Comparison of ENCODE assay signal across 1 cellular context in the genomic region with DNA sequence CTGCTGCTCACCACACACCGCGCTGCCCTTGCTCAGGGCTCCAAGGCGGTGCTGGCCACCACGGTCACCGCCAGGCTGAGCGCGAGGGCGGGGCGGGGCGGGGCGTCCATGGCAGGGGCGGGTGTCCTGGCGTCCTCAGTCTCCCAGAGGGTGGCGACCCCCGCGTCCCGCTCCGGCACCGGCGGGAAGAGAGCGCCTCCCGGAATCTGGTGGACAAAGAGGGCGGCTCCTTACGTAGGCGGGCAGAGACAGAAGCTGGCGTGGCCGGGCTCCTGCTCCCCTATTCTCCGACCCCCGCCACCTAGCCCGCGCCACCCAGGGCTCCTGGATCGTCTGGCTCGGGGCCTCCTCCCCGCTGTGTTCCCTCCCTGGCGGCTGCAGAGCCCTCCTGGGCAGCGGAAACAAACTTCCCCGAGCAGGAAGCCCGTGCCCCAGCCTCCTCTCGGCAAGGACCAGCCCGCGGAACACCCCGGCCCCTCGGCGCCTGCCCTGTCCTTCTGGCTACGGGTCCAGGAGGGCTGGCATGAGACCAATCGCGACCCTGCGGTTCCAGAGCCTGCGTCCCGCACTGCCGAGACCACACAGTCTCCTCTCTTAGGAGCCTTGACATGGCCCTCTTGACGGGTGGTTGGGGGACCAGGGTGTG.
TF ChIP-seq lines count a peak whose summit lies in the region.

No MANE protein-coding gene starts in this region.

TF ChIP-seq in HEK293, 187 proteins besides CTCF, POLR2A, EP300 and RAD21 (continued from another document and continues in another):
- TF ChIP-seq, protein P1, sequence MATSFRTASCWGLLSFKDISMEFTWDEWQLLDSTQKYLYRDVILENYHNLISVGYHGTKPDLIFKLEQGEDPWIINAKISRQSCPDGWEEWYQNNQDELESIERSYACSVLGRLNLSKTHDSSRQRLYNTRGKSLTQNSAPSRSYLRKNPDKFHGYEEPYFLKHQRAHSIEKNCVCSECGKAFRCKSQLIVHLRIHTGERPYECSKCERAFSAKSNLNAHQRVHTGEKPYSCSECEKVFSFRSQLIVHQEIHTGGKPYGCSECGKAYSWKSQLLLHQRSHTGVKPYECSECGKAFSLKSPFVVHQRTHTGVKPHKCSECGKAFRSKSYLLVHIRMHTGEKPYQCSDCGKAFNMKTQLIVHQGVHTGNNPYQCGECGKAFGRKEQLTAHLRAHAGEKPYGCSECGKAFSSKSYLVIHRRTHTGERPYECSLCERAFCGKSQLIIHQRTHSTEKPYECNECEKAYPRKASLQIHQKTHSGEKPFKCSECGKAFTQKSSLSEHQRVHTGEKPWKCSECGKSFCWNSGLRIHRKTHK (tag by site-specific recombination; IDR thresholded peaks at IDR 0.05), result no peak
- no peak for TF ChIP-seq ZNF501 (tag by site-specific recombination; IDR thresholded peaks at IDR 0.05)
- no peak for TF ChIP-seq ZNF148 (tag by site-specific recombination; IDR thresholded peaks at IDR 0.05; ENCODE audit: borderline replicate concordance)
- peak; percentile 47 for TF ChIP-seq EGR2 (tag by site-specific recombination; IDR thresholded peaks at IDR 0.05; ENCODE audit: low read depth)
- TF ChIP-seq, protein P2, sequence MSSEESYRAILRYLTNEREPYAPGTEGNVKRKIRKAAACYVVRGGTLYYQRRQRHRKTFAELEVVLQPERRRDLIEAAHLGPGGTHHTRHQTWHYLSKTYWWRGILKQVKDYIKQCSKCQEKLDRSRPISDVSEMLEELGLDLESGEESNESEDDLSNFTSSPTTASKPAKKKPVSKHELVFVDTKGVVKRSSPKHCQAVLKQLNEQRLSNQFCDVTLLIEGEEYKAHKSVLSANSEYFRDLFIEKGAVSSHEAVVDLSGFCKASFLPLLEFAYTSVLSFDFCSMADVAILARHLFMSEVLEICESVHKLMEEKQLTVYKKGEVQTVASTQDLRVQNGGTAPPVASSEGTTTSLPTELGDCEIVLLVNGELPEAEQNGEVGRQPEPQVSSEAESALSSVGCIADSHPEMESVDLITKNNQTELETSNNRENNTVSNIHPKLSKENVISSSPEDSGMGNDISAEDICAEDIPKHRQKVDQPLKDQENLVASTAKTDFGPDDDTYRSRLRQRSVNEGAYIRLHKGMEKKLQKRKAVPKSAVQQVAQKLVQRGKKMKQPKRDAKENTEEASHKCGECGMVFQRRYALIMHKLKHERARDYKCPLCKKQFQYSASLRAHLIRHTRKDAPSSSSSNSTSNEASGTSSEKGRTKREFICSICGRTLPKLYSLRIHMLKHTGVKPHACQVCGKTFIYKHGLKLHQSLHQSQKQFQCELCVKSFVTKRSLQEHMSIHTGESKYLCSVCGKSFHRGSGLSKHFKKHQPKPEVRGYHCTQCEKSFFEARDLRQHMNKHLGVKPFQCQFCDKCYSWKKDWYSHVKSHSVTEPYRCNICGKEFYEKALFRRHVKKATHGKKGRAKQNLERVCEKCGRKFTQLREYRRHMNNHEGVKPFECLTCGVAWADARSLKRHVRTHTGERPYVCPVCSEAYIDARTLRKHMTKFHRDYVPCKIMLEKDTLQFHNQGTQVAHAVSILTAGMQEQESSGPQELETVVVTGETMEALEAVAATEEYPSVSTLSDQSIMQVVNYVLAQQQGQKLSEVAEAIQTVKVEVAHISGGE (tag by site-specific recombination; conservative IDR thresholded peaks at IDR 0.05; ENCODE audit: low read depth), result peak; percentile 50
- TF ChIP-seq ZNF157 (tag by site-specific recombination; IDR thresholded peaks at IDR 0.05), result no peak
- peak; percentile 55; the same call in 1 of the 2 replicates for TF ChIP-seq ZBTB20 (tag by site-specific recombination; IDR thresholded peaks at IDR 0.05)
- no peak for TF ChIP-seq ZNF18 (tag by site-specific recombination; IDR thresholded peaks at IDR 0.05)
- no peak for TF ChIP-seq ZNF692 (tag by site-specific recombination; IDR thresholded peaks at IDR 0.05)
- no peak for TF ChIP-seq YY1 (tag by site-specific recombination; IDR thresholded peaks at IDR 0.05)
- peak; percentile 44; the same call in 1 of the 2 replicates for TF ChIP-seq ZBTB48 (tag by site-specific recombination; IDR thresholded peaks at IDR 0.05)
- no peak for TF ChIP-seq ZNF626 (tag by site-specific recombination; IDR thresholded peaks at IDR 0.05)
- TF ChIP-seq KLF16 (tag by site-specific recombination; IDR thresholded peaks at IDR 0.05), result no peak
- no peak for TF ChIP-seq ZNF169 (tag by site-specific recombination; IDR thresholded peaks at IDR 0.05)
- TF ChIP-seq ZNF146 (tag by site-specific recombination; IDR thresholded peaks at IDR 0.05), result no peak
- TF ChIP-seq ZNF366 (tag by site-specific recombination; conservative IDR thresholded peaks at IDR 0.05), result no peak
- TF ChIP-seq, protein P3, sequence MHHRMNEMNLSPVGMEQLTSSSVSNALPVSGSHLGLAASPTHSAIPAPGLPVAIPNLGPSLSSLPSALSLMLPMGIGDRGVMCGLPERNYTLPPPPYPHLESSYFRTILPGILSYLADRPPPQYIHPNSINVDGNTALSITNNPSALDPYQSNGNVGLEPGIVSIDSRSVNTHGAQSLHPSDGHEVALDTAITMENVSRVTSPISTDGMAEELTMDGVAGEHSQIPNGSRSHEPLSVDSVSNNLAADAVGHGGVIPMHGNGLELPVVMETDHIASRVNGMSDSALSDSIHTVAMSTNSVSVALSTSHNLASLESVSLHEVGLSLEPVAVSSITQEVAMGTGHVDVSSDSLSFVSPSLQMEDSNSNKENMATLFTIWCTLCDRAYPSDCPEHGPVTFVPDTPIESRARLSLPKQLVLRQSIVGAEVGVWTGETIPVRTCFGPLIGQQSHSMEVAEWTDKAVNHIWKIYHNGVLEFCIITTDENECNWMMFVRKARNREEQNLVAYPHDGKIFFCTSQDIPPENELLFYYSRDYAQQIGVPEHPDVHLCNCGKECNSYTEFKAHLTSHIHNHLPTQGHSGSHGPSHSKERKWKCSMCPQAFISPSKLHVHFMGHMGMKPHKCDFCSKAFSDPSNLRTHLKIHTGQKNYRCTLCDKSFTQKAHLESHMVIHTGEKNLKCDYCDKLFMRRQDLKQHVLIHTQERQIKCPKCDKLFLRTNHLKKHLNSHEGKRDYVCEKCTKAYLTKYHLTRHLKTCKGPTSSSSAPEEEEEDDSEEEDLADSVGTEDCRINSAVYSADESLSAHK (tag by site-specific recombination; IDR thresholded peaks at IDR 0.05), result no peak
- TF ChIP-seq ZNF280C (tag by site-specific recombination; IDR thresholded peaks at IDR 0.05), result no peak
- TF ChIP-seq ZNF274 (IDR thresholded peaks at IDR 0.05; ENCODE audit: low read length), result no peak
- no peak for TF ChIP-seq ZNF274 (tag by site-specific recombination; IDR thresholded peaks at IDR 0.05; ENCODE audit: borderline replicate concordance)
- no peak for TF ChIP-seq ZFP41 (tag by site-specific recombination; IDR thresholded peaks at IDR 0.05; ENCODE audit: borderline replicate concordance)
- TF ChIP-seq ZNF174 (tag by site-specific recombination; IDR thresholded peaks at IDR 0.05), result no peak
- TF ChIP-seq ZNF112 (tag by site-specific recombination; IDR thresholded peaks at IDR 0.05), result no peak
- no peak for TF ChIP-seq ZXDB (tag by site-specific recombination; IDR thresholded peaks at IDR 0.05)
- TF ChIP-seq, protein P4, sequence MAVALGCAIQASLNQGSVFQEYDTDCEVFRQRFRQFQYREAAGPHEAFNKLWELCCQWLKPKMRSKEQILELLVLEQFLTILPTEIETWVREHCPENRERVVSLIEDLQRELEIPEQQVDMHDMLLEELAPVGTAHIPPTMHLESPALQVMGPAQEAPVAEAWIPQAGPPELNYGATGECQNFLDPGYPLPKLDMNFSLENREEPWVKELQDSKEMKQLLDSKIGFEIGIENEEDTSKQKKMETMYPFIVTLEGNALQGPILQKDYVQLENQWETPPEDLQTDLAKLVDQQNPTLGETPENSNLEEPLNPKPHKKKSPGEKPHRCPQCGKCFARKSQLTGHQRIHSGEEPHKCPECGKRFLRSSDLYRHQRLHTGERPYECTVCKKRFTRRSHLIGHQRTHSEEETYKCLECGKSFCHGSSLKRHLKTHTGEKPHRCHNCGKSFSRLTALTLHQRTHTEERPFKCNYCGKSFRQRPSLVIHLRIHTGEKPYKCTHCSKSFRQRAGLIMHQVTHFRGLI (tag by site-specific recombination; IDR thresholded peaks at IDR 0.05), result no peak
- no peak for TF ChIP-seq ZFP37 (tag by site-specific recombination; IDR thresholded peaks at IDR 0.05)
- TF ChIP-seq, protein P5, sequence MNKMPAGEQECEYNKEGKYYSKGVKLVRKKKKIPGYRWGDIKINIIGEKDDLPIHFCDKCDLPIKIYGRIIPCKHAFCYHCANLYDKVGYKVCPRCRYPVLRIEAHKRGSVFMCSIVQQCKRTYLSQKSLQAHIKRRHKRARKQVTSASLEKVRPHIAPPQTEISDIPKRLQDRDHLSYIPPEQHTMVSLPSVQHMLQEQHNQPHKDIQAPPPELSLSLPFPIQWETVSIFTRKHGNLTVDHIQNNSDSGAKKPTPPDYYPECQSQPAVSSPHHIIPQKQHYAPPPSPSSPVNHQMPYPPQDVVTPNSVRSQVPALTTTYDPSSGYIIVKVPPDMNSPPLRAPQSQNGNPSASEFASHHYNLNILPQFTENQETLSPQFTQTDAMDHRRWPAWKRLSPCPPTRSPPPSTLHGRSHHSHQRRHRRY (tag by site-specific recombination; IDR thresholded peaks at IDR 0.05), result no peak
- TF ChIP-seq, protein P6, sequence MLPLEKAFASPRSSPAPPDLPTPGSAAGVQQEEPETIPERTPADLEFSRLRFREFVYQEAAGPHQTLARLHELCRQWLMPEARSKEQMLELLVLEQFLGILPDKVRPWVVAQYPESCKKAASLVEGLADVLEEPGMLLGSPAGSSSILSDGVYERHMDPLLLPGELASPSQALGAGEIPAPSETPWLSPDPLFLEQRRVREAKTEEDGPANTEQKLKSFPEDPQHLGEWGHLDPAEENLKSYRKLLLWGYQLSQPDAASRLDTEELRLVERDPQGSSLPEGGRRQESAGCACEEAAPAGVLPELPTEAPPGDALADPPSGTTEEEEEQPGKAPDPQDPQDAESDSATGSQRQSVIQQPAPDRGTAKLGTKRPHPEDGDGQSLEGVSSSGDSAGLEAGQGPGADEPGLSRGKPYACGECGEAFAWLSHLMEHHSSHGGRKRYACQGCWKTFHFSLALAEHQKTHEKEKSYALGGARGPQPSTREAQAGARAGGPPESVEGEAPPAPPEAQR (tag by site-specific recombination; IDR thresholded peaks at IDR 0.05), result no peak
- TF ChIP-seq ZNF184 (tag by site-specific recombination; IDR thresholded peaks at IDR 0.05), result no peak
- TF ChIP-seq ZNF404 (tag by site-specific recombination; IDR thresholded peaks at IDR 0.05), result no peak
- no peak for TF ChIP-seq ZNF830 (tag by site-specific recombination; IDR thresholded peaks at IDR 0.05; ENCODE audit: low read depth)
- TF ChIP-seq ZNF202 (tag by site-specific recombination; IDR thresholded peaks at IDR 0.05; ENCODE audit: borderline replicate concordance), result no peak
- TF ChIP-seq ZFP69B (tag by site-specific recombination; IDR thresholded peaks at IDR 0.05), result no peak
- no peak for TF ChIP-seq ZNF354C (tag by site-specific recombination; IDR thresholded peaks at IDR 0.05; ENCODE audit: borderline replicate concordance, low read depth)
- no peak for TF ChIP-seq HOXA7 (CRISPR knock-in tag; IDR thresholded peaks at IDR 0.05; ENCODE audit: borderline replicate concordance)
